In genomic region chr1:10507111-10507879, GRCh38 we compare ENCODE assay signal across 9 cellular contexts. TPM values are rescaled to one million over a fixed set of nuclear protein-coding genes. Genes with fewer than 3 reads are reported as not detected.
DNase-seq lines count a peak whose midpoint lies in the region; ATAC-seq and TF ChIP-seq lines count a peak whose summit lies in the region.
"Had no signal": no experiment of that assay in that cellular context is flagged by ENCODE, and none has a peak within 500 bp of the region (broad histone marks: within the 10 kb centered on the region; RNA-seq: fewer than 3 reads in every experiment).

No MANE protein-coding gene starts in this region.

- H3K4me1 Mint-ChIP-seq in progenitor cell of endocrine pancreas (ENCODE audit: low read depth) = peaks cover 24% of the 10 kb centered on the region

- H3K4me3 ChIP-seq in SJCRH30 = no peak overlapping the region

- DNase-seq in activated gamma-delta T cell treated with Interleukin-2 at 50 U/mL for 16 hours (peak; percentile 51), activated gamma-delta T cell (lab: John Stamatoyannopoulos, UW) (no peak), NCI-H1092 (lab: John Stamatoyannopoulos, UW) (peak; percentile 51), SJCRH30 (peak; percentile 84 to 90), head of caudate nucleus (peak in 41 of 42 donors; percentile 32 to 83 (median 58)), progenitor cell of endocrine pancreas (ENCODE audit: low spot score, unreplicated experiment) (peak; percentile 30)
- DNase-seq in activated naive CD4-positive, alpha-beta T cell treated with anti-CD3 and anti-CD28 coated beads, Interleukin-2, amount 50 U/mL, for 16 hours = peak; percentile 45

- no peaks in the 10 kb centered on the region for H3K27me3 Mint-ChIP-seq in progenitor cell of endocrine pancreas

- H3K27ac ChIP-seq in SJCRH30 = no peak overlapping the region

- ATAC-seq in GM19452 (IDR thresholded peaks at IDR 0.05; ENCODE audit: unreplicated experiment) = no peak

- H3K9me3 Mint-ChIP-seq in progenitor cell of endocrine pancreas (ENCODE audit: low read depth) = no peaks in the 10 kb centered on the region

- no peaks in the 10 kb centered on the region for H3K9me3 ChIP-seq in SJCRH30 (replicated peaks)

- H3K27me3 ChIP-seq in SJCRH30 = no peaks in the 10 kb centered on the region

- peaks cover 38% of the 10 kb centered on the region for H3K4me1 ChIP-seq in SJCRH30

- intact Hi-C loops in head of caudate nucleus (cut with DNase I) = loop anchor here (10.0 kb wide), 1 partner anchor 438 kb away; no protein-coding TSS in a partner anchor

- H3K36me3 ChIP-seq in SJCRH30 = no peaks in the 10 kb centered on the region

- H3K27ac Mint-ChIP-seq in progenitor cell of endocrine pancreas = no peak overlapping the region

- no peaks in the 10 kb centered on the region for H3K36me3 Mint-ChIP-seq in progenitor cell of endocrine pancreas (ENCODE audit: insufficient read depth)

- no peak overlapping the region for H3K4me3 Mint-ChIP-seq in progenitor cell of endocrine pancreas (ENCODE audit: low read depth)

- TF ChIP-seq CTCF in progenitor cell of endocrine pancreas (IDR thresholded peaks at IDR 0.05; ENCODE audit: unreplicated experiment) = peak; percentile 90

RNA-seq across cellular contexts. Expression of gene PEX14, which starts 32.5 kb away (rescaled TPM):
- total RNA-seq in SJCRH30 (2014; rRNA removed; shearing (Covaris generic)) = 14.6 and 16.3 TPM in 2 replicates
- total RNA-seq in progenitor cell of endocrine pancreas = 27.8 and 28.7 TPM in 2 replicates

RNA-seq across cellular contexts. Expression of gene DFFA, which starts 35.0 kb away (rescaled TPM):
- total RNA-seq in SJCRH30 (2014; rRNA removed; shearing (Covaris generic)) = 84.7 and 85.6 TPM in 2 replicates
- total RNA-seq in progenitor cell of endocrine pancreas = 47.9 and 54.4 TPM in 2 replicates

RNA-seq across cellular contexts. Expression of gene CORT, which starts 57.5 kb away (rescaled TPM):
- 0.15 and 0.30 TPM in 2 replicates for total RNA-seq in SJCRH30 (2014; rRNA removed; shearing (Covaris generic))
- 1.0 and 2.0 TPM in 2 replicates for total RNA-seq in progenitor cell of endocrine pancreas
- total RNA-seq: glomerular endothelial cell had no signal
